22 cellular contexts compared by ENCODE assay signal in the genomic region with DNA sequence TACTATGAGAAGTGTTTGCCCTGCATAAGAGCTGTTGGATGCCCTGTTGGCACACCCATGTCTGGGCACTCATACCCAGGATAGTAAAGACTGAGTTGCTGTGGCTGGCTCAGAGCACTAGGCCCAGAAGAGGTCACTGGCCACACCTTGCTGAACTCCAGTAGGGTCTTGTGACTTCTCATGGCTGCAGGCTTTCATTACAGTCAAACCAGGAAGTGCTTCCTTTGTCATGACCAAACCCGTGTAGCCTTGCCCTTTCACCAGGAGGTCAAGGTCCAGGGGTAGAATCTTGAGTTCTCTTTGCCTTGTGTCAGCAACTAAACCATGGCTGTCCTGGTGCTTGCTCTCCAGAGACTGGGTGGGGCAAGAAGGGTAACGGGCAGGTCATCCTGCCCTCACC. TPM values are rescaled to one million over a fixed set of nuclear protein-coding genes. Genes with fewer than 3 reads are reported as not detected.
A peak's percentile ranks its signal among the peaks of the same experiment; 100 is the strongest.
DNase-seq lines count a peak whose midpoint lies in the region; ATAC-seq and TF ChIP-seq lines count a peak whose summit lies in the region.
"Had no signal": no experiment of that assay in that cellular context is flagged by ENCODE, and none has a peak within 500 bp of the region (broad histone marks: within the 10 kb centered on the region; RNA-seq: fewer than 3 reads in every experiment).

No MANE protein-coding gene starts in this region.

- H3K27ac ChIP-seq in hepatocyte: no peak overlapping the region
- no peak overlapping the region for H3K27ac ChIP-seq in sigmoid colon
- H3K27ac ChIP-seq: 22Rv1, brain microvascular endothelial cell, heart left ventricle had no signal

- H3K4me1 ChIP-seq in hepatocyte (ENCODE audit: insufficient read depth) (no peaks in the 10 kb centered on the region), sigmoid colon (no peaks in the 10 kb centered on the region)
- H3K4me1 ChIP-seq: BE2C had no signal

- H3K9me2 ChIP-seq in hepatocyte (replicated peaks; ENCODE audit: insufficient read depth): no peaks in the 10 kb centered on the region

- no peaks in the 10 kb centered on the region for H3K27me3 ChIP-seq in hepatocyte
- no peaks in the 10 kb centered on the region for H3K27me3 ChIP-seq in sigmoid colon
- H3K27me3 ChIP-seq: BE2C, brain microvascular endothelial cell, heart left ventricle had no signal

- H2AFZ ChIP-seq in hepatocyte: no peak overlapping the region

- no peak overlapping the region for H3K4me3 Mint-ChIP-seq in stimulated activated effector memory CD8-positive, alpha-beta T cell treated with anti-CD3 and anti-CD28 coated beads, Interleukin-12 subunit alpha, Interleukin-12 subunit beta, amount 100 ng/mL, for 72 hours
- H3K4me3 Mint-ChIP-seq: activated naive CD8-positive, alpha-beta T cell treated with anti-CD3 and anti-CD28 coated beads for 36 hours; natural killer cell treated with Interleukin-12 subunit alpha and Interleukin-12 subunit beta and Interleukin-15 and Interleukin-18, amount 100 ng/mL, for 72 hours had no signal

- no peaks in the 10 kb centered on the region for H3K79me2 ChIP-seq in hepatocyte

- TF ChIP-seq EP300 in sigmoid colon (IDR thresholded peaks at IDR 0.05): no peak

- no peaks in the 10 kb centered on the region for H3K4me1 Mint-ChIP-seq in stimulated activated effector memory CD8-positive, alpha-beta T cell treated with anti-CD3 and anti-CD28 coated beads, Interleukin-12 subunit alpha, Interleukin-12 subunit beta, amount 100 ng/mL, for 72 hours

- H3K4me3 ChIP-seq in hepatocyte: no peak overlapping the region
- H3K4me3 ChIP-seq in sigmoid colon: no peak overlapping the region
- H3K4me3 ChIP-seq: heart left ventricle had no signal

- DNase-seq in DMS53 (lab: John Stamatoyannopoulos, UW) (peak; percentile 34), DMS53 treated with DMSO at 0.1 percent for 48 hours (lab: John Stamatoyannopoulos, UW; ENCODE audit: unreplicated experiment) (no peak), hepatocyte (ENCODE audit: low spot score) (peak; percentile 24), GM03348 (ENCODE audit: low spot score) (no peak), sigmoid colon (no peak), NCI-H510A treated with DMSO at 0.1 percent for 48 hours (lab: John Stamatoyannopoulos, UW) (no peak)
- no peak for DNase-seq in stimulated activated effector memory CD8-positive, alpha-beta T cell treated with anti-CD3 and anti-CD28 coated beads, Interleukin-12 subunit alpha, Interleukin-12 subunit beta, amount 100 ng/mL, for 72 hours (ENCODE audit: low spot score in 2 of 2)
- DNase-seq: activated CD4-positive, CD25-positive, alpha-beta regulatory T cell; activated naive CD8-positive, alpha-beta T cell treated with anti-CD3 and anti-CD28 coated beads for 36 hours; BE2C; brain microvascular endothelial cell; heart left ventricle; NCI-H1417 treated with DMSO at 0.1 percent for 48 hours; NCI-H2171; NCI-H774; posterior cingulate gyrus; stimulated activated CD4-positive, alpha-beta T cell treated with anti-CD3 and anti-CD28 coated beads, Interleukin-2, amount 100 ng/mL, for 48 hours; T-helper 2 cell had no signal

- H3K9me3 Mint-ChIP-seq in stimulated activated effector memory CD8-positive, alpha-beta T cell treated with anti-CD3 and anti-CD28 coated beads, Interleukin-12 subunit alpha, Interleukin-12 subunit beta, amount 100 ng/mL, for 72 hours: no peaks in the 10 kb centered on the region
- H3K9me3 Mint-ChIP-seq: activated naive CD8-positive, alpha-beta T cell treated with anti-CD3 and anti-CD28 coated beads for 36 hours; natural killer cell treated with Interleukin-12 subunit alpha and Interleukin-12 subunit beta and Interleukin-15 and Interleukin-18, amount 100 ng/mL, for 72 hours had no signal

- TF ChIP-seq CTCF in hepatocyte (IDR thresholded peaks at IDR 0.05; ENCODE audit: poor library complexity) (no peak), sigmoid colon (IDR thresholded peaks at IDR 0.05) (no peak)

- H3K27ac Mint-ChIP-seq in stimulated activated effector memory CD8-positive, alpha-beta T cell treated with anti-CD3 and anti-CD28 coated beads, Interleukin-12 subunit alpha, Interleukin-12 subunit beta, amount 100 ng/mL, for 72 hours: no peak overlapping the region
- H3K27ac Mint-ChIP-seq: activated naive CD8-positive, alpha-beta T cell treated with anti-CD3 and anti-CD28 coated beads for 36 hours had no signal

- 88% methylated on average over 2 of the region's 2 CpGs for WGBS in hepatocyte (ENCODE audit: low lambda C conversion rate, missing lambda C conversion rate)
- 19 to 58% methylated on average over 2 of the region's 2 CpGs for WGBS in sigmoid colon, 2 donors

- TF ChIP-seq POLR2A in sigmoid colon (IDR thresholded peaks at IDR 0.05): no peak

- H4K20me1 ChIP-seq in hepatocyte (ENCODE audit: insufficient read depth, poor library complexity, severe bottlenecking): no peaks in the 10 kb centered on the region

- intact Hi-C loops in sigmoid colon (cut with DNase I): no loop called here

- peaks cover 5% of the 10 kb centered on the region for H3K36me3 Mint-ChIP-seq in stimulated activated effector memory CD8-positive, alpha-beta T cell treated with anti-CD3 and anti-CD28 coated beads, Interleukin-12 subunit alpha, Interleukin-12 subunit beta, amount 100 ng/mL, for 72 hours
- H3K36me3 Mint-ChIP-seq: activated naive CD8-positive, alpha-beta T cell treated with anti-CD3 and anti-CD28 coated beads for 36 hours; natural killer cell treated with Interleukin-12 subunit alpha and Interleukin-12 subunit beta and Interleukin-15 and Interleukin-18, amount 100 ng/mL, for 72 hours had no signal

- ATAC-seq in HG03442 (IDR thresholded peaks at IDR 0.05; ENCODE audit: unreplicated experiment): peak; percentile 55
- peak; percentile 40 for ATAC-seq in stimulated activated effector memory CD8-positive, alpha-beta T cell treated with anti-CD3 and anti-CD28 coated beads, Interleukin-12 subunit alpha, Interleukin-12 subunit beta, amount 100 ng/mL, for 72 hours
- ATAC-seq: Panc1 had no signal

- H3K4me2 ChIP-seq in hepatocyte: no peak overlapping the region

- no peaks in the 10 kb centered on the region for H3K36me3 ChIP-seq in hepatocyte (replicated peaks; ENCODE audit: insufficient read depth, low read depth)
- no peaks in the 10 kb centered on the region for H3K36me3 ChIP-seq in sigmoid colon
- H3K36me3 ChIP-seq: BE2C, brain microvascular endothelial cell, heart left ventricle had no signal

- H3K9me3 ChIP-seq in hepatocyte (ENCODE audit: low read depth): no peaks in the 10 kb centered on the region
- no peaks in the 10 kb centered on the region for H3K9me3 ChIP-seq in sigmoid colon
- H3K9me3 ChIP-seq: BE2C, heart left ventricle had no signal

RNA-seq across cellular contexts. Expression of gene CD164, which starts 49.5 kb away (rescaled TPM):
- 571 and 574 TPM in 2 replicates for total RNA-seq in hepatocyte
- 436 and 475 TPM in 2 replicates for polyA plus RNA-seq in hepatocyte
- total RNA-seq in sigmoid colon: 100 to 1,000 TPM; 142 to 192 (median 179) TPM
- 100 to 1,000 TPM; 154 to 186 (median 164) TPM for polyA plus RNA-seq in sigmoid colon

Comparison
In these comparisons a context has a peak if more than half of its experiments do, and no peak if none do; other contexts are left out.
1. DNase-seq: peak in DMS53 (single experiment) and hepatocyte (single experiment); none in DMS53 treated with DMSO at 0.1 percent for 48 hours (single experiment), stimulated activated effector memory CD8-positive, alpha-beta T cell treated with anti-CD3 and anti-CD28 coated beads, Interleukin-12 subunit alpha, Interleukin-12 subunit beta, amount 100 ng/mL, for 72 hours (0 of 2), GM03348 (single experiment), sigmoid colon (single experiment) and NCI-H510A treated with DMSO at 0.1 percent for 48 hours (single experiment).